ENCODE assay signal across 1 cellular context in the genomic region with DNA sequence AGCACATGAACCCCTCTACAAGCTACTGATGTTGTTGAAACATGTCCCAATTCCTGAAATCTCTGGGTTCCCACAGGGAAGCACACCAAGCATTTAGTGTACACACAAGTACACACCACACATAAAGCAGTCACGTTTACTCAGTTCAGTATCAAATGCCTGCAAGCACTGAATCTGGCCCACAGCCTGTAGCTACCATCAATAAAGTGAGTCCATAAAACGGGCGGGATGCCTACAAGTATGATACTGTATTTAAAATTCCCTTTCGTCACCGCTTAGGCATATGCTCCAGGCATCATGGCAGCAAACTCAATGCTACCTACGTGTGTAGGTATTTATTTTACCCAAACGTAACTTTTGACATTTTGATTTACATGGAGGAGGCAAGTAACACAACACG.
TF ChIP-seq lines count a peak whose summit lies in the region.

No MANE protein-coding gene starts in this region.

TF ChIP-seq in HepG2, 621 proteins besides CTCF, POLR2A, EP300 and RAD21:
- TF ChIP-seq ZFP82 (CRISPR knock-in tag; IDR thresholded peaks at IDR 0.05; ENCODE audit: borderline replicate concordance) (no peak), HNF1B (CRISPR knock-in tag; IDR thresholded peaks at IDR 0.05) (no peak), ZNF382 (CRISPR knock-in tag; IDR thresholded peaks at IDR 0.05; ENCODE audit: borderline replicate concordance) (no peak), GTF3A (CRISPR knock-in tag; conservative IDR thresholded peaks at IDR 0.05) (no peak), PLSCR1 (CRISPR knock-in tag; IDR thresholded peaks at IDR 0.05; ENCODE audit: borderline replicate concordance) (no peak), SRSF9 (IDR thresholded peaks at IDR 0.05; ENCODE audit: borderline replicate concordance, insufficient read depth, low read depth, low read length, poor library complexity, severe bottlenecking) (no peak), DDIT3 (CRISPR knock-in tag; IDR thresholded peaks at IDR 0.05) (no peak), ZNF138 (CRISPR knock-in tag; IDR thresholded peaks at IDR 0.05; ENCODE audit: low read depth) (no peak), ZBTB2 (CRISPR knock-in tag; IDR thresholded peaks at IDR 0.05; ENCODE audit: low read depth) (no peak), PRDM4 (CRISPR knock-in tag; IDR thresholded peaks at IDR 0.05; ENCODE audit: borderline replicate concordance) (no peak), NBN (conservative IDR thresholded peaks at IDR 0.05) (no peak)
- TF ChIP-seq, protein P1, sequence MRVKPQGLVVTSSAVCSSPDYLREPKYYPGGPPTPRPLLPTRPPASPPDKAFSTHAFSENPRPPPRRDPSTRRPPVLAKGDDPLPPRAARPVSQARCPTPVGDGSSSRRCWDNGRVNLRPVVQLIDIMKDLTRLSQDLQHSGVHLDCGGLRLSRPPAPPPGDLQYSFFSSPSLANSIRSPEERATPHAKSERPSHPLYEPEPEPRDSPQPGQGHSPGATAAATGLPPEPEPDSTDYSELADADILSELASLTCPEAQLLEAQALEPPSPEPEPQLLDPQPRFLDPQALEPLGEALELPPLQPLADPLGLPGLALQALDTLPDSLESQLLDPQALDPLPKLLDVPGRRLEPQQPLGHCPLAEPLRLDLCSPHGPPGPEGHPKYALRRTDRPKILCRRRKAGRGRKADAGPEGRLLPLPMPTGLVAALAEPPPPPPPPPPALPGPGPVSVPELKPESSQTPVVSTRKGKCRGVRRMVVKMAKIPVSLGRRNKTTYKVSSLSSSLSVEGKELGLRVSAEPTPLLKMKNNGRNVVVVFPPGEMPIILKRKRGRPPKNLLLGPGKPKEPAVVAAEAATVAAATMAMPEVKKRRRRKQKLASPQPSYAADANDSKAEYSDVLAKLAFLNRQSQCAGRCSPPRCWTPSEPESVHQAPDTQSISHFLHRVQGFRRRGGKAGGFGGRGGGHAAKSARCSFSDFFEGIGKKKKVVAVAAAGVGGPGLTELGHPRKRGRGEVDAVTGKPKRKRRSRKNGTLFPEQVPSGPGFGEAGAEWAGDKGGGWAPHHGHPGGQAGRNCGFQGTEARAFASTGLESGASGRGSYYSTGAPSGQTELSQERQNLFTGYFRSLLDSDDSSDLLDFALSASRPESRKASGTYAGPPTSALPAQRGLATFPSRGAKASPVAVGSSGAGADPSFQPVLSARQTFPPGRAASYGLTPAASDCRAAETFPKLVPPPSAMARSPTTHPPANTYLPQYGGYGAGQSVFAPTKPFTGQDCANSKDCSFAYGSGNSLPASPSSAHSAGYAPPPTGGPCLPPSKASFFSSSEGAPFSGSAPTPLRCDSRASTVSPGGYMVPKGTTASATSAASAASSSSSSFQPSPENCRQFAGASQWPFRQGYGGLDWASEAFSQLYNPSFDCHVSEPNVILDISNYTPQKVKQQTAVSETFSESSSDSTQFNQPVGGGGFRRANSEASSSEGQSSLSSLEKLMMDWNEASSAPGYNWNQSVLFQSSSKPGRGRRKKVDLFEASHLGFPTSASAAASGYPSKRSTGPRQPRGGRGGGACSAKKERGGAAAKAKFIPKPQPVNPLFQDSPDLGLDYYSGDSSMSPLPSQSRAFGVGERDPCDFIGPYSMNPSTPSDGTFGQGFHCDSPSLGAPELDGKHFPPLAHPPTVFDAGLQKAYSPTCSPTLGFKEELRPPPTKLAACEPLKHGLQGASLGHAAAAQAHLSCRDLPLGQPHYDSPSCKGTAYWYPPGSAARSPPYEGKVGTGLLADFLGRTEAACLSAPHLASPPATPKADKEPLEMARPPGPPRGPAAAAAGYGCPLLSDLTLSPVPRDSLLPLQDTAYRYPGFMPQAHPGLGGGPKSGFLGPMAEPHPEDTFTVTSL (CRISPR knock-in tag; IDR thresholded peaks at IDR 0.05; ENCODE audit: borderline replicate concordance): no peak
- TF ChIP-seq, protein P2, sequence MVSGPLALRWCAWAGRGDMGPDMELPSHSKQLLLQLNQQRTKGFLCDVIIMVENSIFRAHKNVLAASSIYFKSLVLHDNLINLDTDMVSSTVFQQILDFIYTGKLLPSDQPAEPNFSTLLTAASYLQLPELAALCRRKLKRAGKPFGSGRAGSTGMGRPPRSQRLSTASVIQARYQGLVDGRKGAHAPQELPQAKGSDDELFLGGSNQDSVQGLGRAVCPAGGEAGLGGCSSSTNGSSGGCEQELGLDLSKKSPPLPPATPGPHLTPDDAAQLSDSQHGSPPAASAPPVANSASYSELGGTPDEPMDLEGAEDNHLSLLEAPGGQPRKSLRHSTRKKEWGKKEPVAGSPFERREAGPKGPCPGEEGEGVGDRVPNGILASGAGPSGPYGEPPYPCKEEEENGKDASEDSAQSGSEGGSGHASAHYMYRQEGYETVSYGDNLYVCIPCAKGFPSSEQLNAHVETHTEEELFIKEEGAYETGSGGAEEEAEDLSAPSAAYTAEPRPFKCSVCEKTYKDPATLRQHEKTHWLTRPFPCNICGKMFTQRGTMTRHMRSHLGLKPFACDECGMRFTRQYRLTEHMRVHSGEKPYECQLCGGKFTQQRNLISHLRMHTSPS (CRISPR knock-in tag; IDR thresholded peaks at IDR 0.05; ENCODE audit: low read depth): no peak
